In the genomic region with DNA sequence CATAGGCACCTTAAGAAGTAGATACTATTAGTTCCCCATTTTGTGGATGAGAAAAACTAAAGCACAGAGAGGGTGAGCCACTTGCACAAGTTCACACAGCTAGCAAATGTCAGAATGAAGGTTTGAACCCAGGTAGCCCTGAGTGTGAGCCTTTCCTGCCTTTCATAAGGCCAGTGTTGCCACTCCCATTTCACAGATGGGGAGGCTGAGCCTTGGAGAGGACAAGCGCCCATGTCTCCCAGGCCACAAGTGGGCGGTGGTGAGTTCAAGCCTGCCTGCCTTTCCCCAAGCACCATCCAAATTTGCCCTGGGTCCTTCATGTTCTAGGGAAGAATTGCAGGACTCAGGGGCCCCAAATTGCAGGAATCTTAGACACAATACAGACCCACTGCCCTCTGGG, we compare ENCODE assay signal across 1 cellular context.
TF ChIP-seq lines count a peak whose summit lies in the region.

No MANE protein-coding gene starts in this region.

TF ChIP-seq in IMR-90, 13 proteins besides CTCF, POLR2A, EP300 and RAD21:
- TF ChIP-seq BHLHE40 (IDR thresholded peaks at IDR 0.05; ENCODE audit: low read depth, low read length) (no peak), SMC3 (IDR thresholded peaks at IDR 0.05; ENCODE audit: low read depth, low read length) (peak; percentile 3; the same call in 1 of the 2 replicates), ELK1 (IDR thresholded peaks at IDR 0.05; ENCODE audit: borderline replicate concordance, low read depth, low read length) (no peak)
